19 cellular contexts compared by ENCODE assay signal in genomic region chr6:107793193-107793592, GRCh38. TPM values are rescaled to one million over a fixed set of nuclear protein-coding genes. Genes with fewer than 3 reads are reported as not detected.
A peak's percentile ranks its signal among the peaks of the same experiment; 100 is the strongest.
DNase-seq lines count a peak whose midpoint lies in the region; ATAC-seq and TF ChIP-seq lines count a peak whose summit lies in the region.
"Had no signal": no experiment of that assay in that cellular context is flagged by ENCODE, and none has a peak within 500 bp of the region (broad histone marks: within the 10 kb centered on the region; RNA-seq: fewer than 3 reads in every experiment).

No MANE protein-coding gene starts in this region.

- peaks cover 80% of the 10 kb centered on the region for H3K4me1 Mint-ChIP-seq in stimulated activated naive CD8-positive, alpha-beta T cell treated with anti-CD3 and anti-CD28 coated beads, Interleukin-15, Interleukin-2, amounts not matched to agents 100 ng/mL and 50 ng/mL, for 24 hours (ENCODE audit: low read depth)

- no peak for TF ChIP-seq POLR2A in esophagus muscularis mucosa (IDR thresholded peaks at IDR 0.05; ENCODE audit: low read depth)

- H3K27ac Mint-ChIP-seq in stimulated activated naive CD8-positive, alpha-beta T cell treated with anti-CD3 and anti-CD28 coated beads, Interleukin-15, Interleukin-2, amounts not matched to agents 100 ng/mL and 50 ng/mL, for 24 hours, result peak overlapping the region; percentile 69

- H3K36me3 Mint-ChIP-seq in stimulated activated naive CD8-positive, alpha-beta T cell treated with anti-CD3 and anti-CD28 coated beads, Interleukin-15, Interleukin-2, amounts not matched to agents 100 ng/mL and 50 ng/mL, for 24 hours (ENCODE audit: low read depth), result no peaks in the 10 kb centered on the region
- H3K36me3 Mint-ChIP-seq: activated naive CD4-positive, alpha-beta T cell treated with anti-CD3 and anti-CD28 coated beads, Interleukin-2, amount 50 U/mL, for 72 hours had no signal

- no peak for TF ChIP-seq CTCF in esophagus muscularis mucosa (IDR thresholded peaks at IDR 0.05)

- H3K9me3 ChIP-seq in esophagus muscularis mucosa, result no peaks in the 10 kb centered on the region
- H3K9me3 ChIP-seq: sigmoid colon, transverse colon had no signal

- H3K4me1 ChIP-seq in esophagus muscularis mucosa, result no peaks in the 10 kb centered on the region
- H3K4me1 ChIP-seq: parathyroid adenoma, sigmoid colon, transverse colon had no signal

- H3K27ac ChIP-seq in esophagus muscularis mucosa (replicated peaks in 1 of 4), result no peak overlapping the region
- H3K27ac ChIP-seq: parathyroid adenoma, sigmoid colon, transverse colon had no signal

- H3K4me3 Mint-ChIP-seq in stimulated activated naive CD8-positive, alpha-beta T cell treated with anti-CD3 and anti-CD28 coated beads, Interleukin-15, Interleukin-2, amounts not matched to agents 100 ng/mL and 50 ng/mL, for 24 hours, result peak overlapping the region; percentile 23

- no peaks in the 10 kb centered on the region for H3K36me3 ChIP-seq in esophagus muscularis mucosa
- H3K36me3 ChIP-seq: sigmoid colon, transverse colon had no signal

- no peak for TF ChIP-seq EP300 in esophagus muscularis mucosa (IDR thresholded peaks at IDR 0.05)

- no peaks in the 10 kb centered on the region for H3K27me3 Mint-ChIP-seq in stimulated activated naive CD8-positive, alpha-beta T cell treated with anti-CD3 and anti-CD28 coated beads, Interleukin-15, Interleukin-2, amounts not matched to agents 100 ng/mL and 50 ng/mL, for 24 hours

- H3K4me3 ChIP-seq in esophagus muscularis mucosa, result no peak overlapping the region
- H3K4me3 ChIP-seq: sigmoid colon, transverse colon had no signal

- no peaks in the 10 kb centered on the region for H3K27me3 ChIP-seq in esophagus muscularis mucosa
- H3K27me3 ChIP-seq: sigmoid colon, transverse colon had no signal

- no peak for DNase-seq in stimulated activated naive CD8-positive, alpha-beta T cell treated with anti-CD3 and anti-CD28 coated beads, Interleukin-15, Interleukin-2, amounts not matched to agents 100 U/mL and 50 U/mL, for 24 hours
- DNase-seq in NCI-H748 treated with DMSO at 0.1 percent for 48 hours (lab: John Stamatoyannopoulos, UW) (peak; percentile 24), esophagus muscularis mucosa (ENCODE audit: extremely low spot score) (peak; percentile 39), AML-193 (lab: John Stamatoyannopoulos, UW) (no peak)
- DNase-seq: activated CD4-positive, CD25-positive, alpha-beta regulatory T cell treated with anti-CD3 and anti-CD28 coated beads, Interleukin-2, amount 50 U/mL, for 72 hours; activated CD8-positive, alpha-beta memory T cell treated with anti-CD3 and anti-CD28 coated beads, Interleukin-2, amount 50 U/mL, for 48 hours; Calu3; effector CD8-positive, alpha-beta T cell; HCEC 1CT; Kasumi-1; NCI-H446 treated with DMSO at 0.1 percent for 48 hours; sigmoid colon; stimulated activated naive CD4-positive, alpha-beta T cell treated with Interleukin-2 at 50 U/mL for 16 hours; transverse colon had no signal

- intact Hi-C loops in esophagus muscularis mucosa (cut with DNase I), result no loop called here

- WGBS in esophagus muscularis mucosa, result 85% methylated on average over 3 of the region's 3 CpGs

- no peak for ATAC-seq in stimulated activated naive CD8-positive, alpha-beta T cell treated with anti-CD3 and anti-CD28 coated beads, Interleukin-15, Interleukin-2, amounts not matched to agents 100 U/mL and 50 U/mL, for 24 hours
- ATAC-seq in GM18498 (IDR thresholded peaks at IDR 0.05; ENCODE audit: unreplicated experiment) (no peak), HG02840 (IDR thresholded peaks at IDR 0.05; ENCODE audit: low FRiP score, unreplicated experiment) (no peak)

- no peaks in the 10 kb centered on the region for H3K9me3 Mint-ChIP-seq in stimulated activated naive CD8-positive, alpha-beta T cell treated with anti-CD3 and anti-CD28 coated beads, Interleukin-15, Interleukin-2, amounts not matched to agents 100 ng/mL and 50 ng/mL, for 24 hours
- H3K9me3 Mint-ChIP-seq: activated naive CD4-positive, alpha-beta T cell treated with anti-CD3 and anti-CD28 coated beads, Interleukin-2, amount 50 U/mL, for 72 hours had no signal

RNA-seq across cellular contexts. Expression of gene SCML4, which starts 30.9 kb away (rescaled TPM):
- total RNA-seq in esophagus muscularis mucosa, result 1 to 10 TPM in 1 of 4 donors, under 1 TPM in 3; 0.32 to 1.2 (median 0.38) TPM
- total RNA-seq: Calu3 had no signal

Comparison
In these comparisons a context has a peak if more than half of its experiments do, and no peak if none do; other contexts are left out.
1. DNase-seq: peak in NCI-H748 treated with DMSO at 0.1 percent for 48 hours (single experiment) and esophagus muscularis mucosa (single experiment); none in stimulated activated naive CD8-positive, alpha-beta T cell treated with anti-CD3 and anti-CD28 coated beads, Interleukin-15, Interleukin-2, amounts not matched to agents 100 U/mL and 50 U/mL, for 24 hours (single experiment) and AML-193 (0 of 2).